Comparison of ENCODE assay signal across 19 cellular contexts in the genomic region with DNA sequence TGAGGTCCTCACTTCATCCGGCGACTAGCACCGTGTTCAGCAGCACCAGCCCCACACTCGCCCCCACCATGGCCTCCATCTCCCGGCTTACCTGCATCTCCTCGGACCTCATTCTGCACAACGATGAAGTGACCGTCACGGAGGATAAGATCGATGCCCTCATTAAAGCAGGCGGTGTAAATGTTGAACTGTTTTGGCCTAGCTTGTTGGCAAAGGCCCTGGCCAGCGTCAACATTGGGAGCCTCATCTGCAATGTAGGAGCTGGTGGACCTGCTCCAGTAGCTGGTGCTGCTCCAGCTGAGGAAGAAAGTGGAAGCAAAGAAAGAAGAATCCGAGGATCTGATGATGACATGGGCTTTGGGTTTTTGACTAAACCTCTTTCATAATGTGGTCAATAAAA.
"Had no signal": no experiment of that assay in that cellular context is flagged by ENCODE, and none has a peak within 500 bp of the region (broad histone marks: within the 10 kb centered on the region; RNA-seq: fewer than 3 reads in every experiment).

No MANE protein-coding gene starts in this region.

- H3K9me2 ChIP-seq: SK-N-SH had no signal

- ATAC-seq: Panc1, PC-3 had no signal

- H3K27ac ChIP-seq: RWPE1 had no signal

- H3K4me2 ChIP-seq: SK-N-SH had no signal

- DNase-seq: KBM-7; MV-4-11; NCI-H1048; NCI-H1105; NCI-H1417 treated with DMSO at 0.1 percent for 48 hours; NCI-H146; NCI-H1694 treated with DMSO at 0.1 percent for 48 hours; NCI-H1930; NCI-H2081; NCI-H2107; NCI-H2227 treated with DMSO at 0.1 percent for 48 hours; NCI-H526 treated with DMSO at 0.1 percent for 48 hours; NCI-H748 treated with DMSO at 0.1 percent for 48 hours; NK-92 treated with Interleukin-12 subunit alpha and Interleukin-12 subunit beta, amount 100 ng/mL, for 24 hours; PC-3; SHP77; SK-N-SH had no signal

- H3K9me3 ChIP-seq: SK-N-SH had no signal

- H3K9ac ChIP-seq: SK-N-SH had no signal
